ENCODE assay signal across 8 cellular contexts in the genomic region with DNA sequence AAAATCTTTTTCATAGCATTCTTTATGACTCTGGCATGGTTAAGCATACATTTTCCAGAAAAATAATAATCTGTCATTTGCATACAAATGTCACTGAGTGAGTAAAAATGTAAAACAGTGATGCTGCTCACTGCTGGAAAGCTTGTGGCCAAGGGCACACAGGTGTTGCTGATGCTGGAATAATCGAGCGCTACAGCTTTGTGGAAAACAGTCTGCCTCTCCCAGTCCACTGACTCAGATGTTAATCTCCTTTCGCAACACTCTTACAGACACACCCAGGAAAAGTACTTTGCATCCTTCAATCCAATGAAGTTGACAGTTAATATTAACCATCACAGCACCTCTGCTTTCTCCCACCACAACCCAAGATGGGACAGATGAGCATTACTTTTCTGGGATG. TPM values are rescaled to one million over a fixed set of nuclear protein-coding genes. Genes with fewer than 3 reads are reported as not detected.
"Had no signal": no experiment of that assay in that cellular context is flagged by ENCODE, and none has a peak within 500 bp of the region (broad histone marks: within the 10 kb centered on the region; RNA-seq: fewer than 3 reads in every experiment).

No MANE protein-coding gene starts in this region.

RNA-seq across cellular contexts. Expression of gene CD8B2, which starts 27.7 kb away (rescaled TPM):
- total RNA-seq: activated T-helper 2 cell treated with anti-CD3 and anti-CD28 coated beads, Interferon-gamma antibody, Interleukin-2, Interleukin-4, amounts not matched to agents 10 μg/mL and 5 μg/mL and 100 μg/mL, durations not matched to agents 14 hours and 24 hours and 36 hours; body of pancreas; left ventricle myocardium inferior; osteocyte; pulmonary artery endothelial cell; stomach had no signal
- polyA plus RNA-seq: heart left ventricle, neural cell had no signal

RNA-seq across cellular contexts. Expression of gene RGPD3, which starts 46.6 kb away (rescaled TPM):
- total RNA-seq: left ventricle myocardium inferior, osteocyte had no signal
